20 cellular contexts compared by ENCODE assay signal in the genomic region with DNA sequence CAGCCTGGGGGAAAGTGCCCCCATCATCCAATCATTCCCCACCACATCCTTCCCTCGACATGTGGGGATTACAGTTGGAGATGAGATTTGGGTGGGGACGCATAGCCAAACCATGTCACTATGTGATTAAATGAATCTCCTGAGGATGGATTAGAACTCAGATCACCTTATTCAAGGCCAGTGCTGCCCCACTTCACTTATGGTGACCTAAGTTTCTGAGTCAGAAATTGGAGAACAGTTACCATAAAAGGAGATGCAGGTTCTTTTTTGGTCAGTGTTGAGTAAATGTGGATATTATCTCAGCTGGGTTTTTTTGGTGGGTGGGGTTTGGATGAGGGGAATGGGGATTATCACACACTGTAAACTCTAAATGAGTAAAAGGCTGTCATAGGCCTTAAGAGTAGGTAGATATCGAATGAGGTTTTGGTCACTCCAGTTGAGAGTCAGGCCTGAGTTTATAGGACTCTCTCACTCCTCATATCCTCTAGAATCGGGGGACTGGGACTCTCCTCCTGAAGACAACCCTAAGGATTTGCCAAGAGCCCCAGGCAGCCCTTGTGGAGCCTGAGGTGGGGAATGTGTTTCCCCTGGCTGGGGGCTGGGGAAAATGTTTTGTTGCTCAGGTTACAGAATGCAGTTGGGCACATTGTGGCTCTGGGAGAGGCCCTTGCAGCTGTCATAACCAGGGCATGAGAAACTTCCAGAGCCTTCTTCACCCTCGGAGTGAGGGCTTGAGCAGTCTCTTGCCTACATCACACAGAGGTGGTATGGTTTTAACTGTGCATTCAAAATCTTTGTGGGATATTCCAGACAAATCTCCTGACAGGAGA.
DNase-seq lines count a peak whose midpoint lies in the region; ATAC-seq and TF ChIP-seq lines count a peak whose summit lies in the region.
"Had no signal": no experiment of that assay in that cellular context is flagged by ENCODE, and none has a peak within 500 bp of the region (broad histone marks: within the 10 kb centered on the region; RNA-seq: fewer than 3 reads in every experiment).

No MANE protein-coding gene starts in this region.

- H3K4me3 ChIP-seq in smooth muscle cell = no peak overlapping the region
- H3K4me3 ChIP-seq in SJCRH30 = no peak overlapping the region
- H3K4me3 ChIP-seq: GM12878, SJSA1 had no signal

- no peaks in the 10 kb centered on the region for H3K79me2 ChIP-seq in smooth muscle cell (ENCODE audit: low read depth)

- H3K36me3 ChIP-seq in smooth muscle cell (ENCODE audit: low read depth) (no peaks in the 10 kb centered on the region), SJCRH30 (no peaks in the 10 kb centered on the region)
- H3K36me3 ChIP-seq: SJSA1 had no signal

- no peak overlapping the region for H3K4me2 ChIP-seq in smooth muscle cell

- no peaks in the 10 kb centered on the region for H4K20me1 ChIP-seq in smooth muscle cell (ENCODE audit: low read depth)

- H3F3A ChIP-seq in smooth muscle cell (ENCODE audit: low read depth) = peaks cover 17% of the 10 kb centered on the region

- DNase-seq in left ventricle myocardium superior = no peak
- no peak for DNase-seq in Right ventricle myocardium inferior (ENCODE audit: missing footprints)
- peak; percentile 11 for DNase-seq in OCI-M1 (lab: John Stamatoyannopoulos, UW)
- peak; percentile 91 for DNase-seq in myocyte (ENCODE audit: low read depth)
- no peak for DNase-seq in smooth muscle cell (lab: John Stamatoyannopoulos, UW; ENCODE audit: unreplicated experiment)
- DNase-seq in SJCRH30 = no peak
- DNase-seq in DMS53 treated with DMSO at 0.1 percent for 48 hours (lab: John Stamatoyannopoulos, UW; ENCODE audit: unreplicated experiment) = no peak
- no peak for DNase-seq in NCI-H2227 treated with DMSO at 0.1 percent for 48 hours (lab: John Stamatoyannopoulos, UW)
- DNase-seq: H9, HFFc6, NCI-H1092 treated with DMSO at 0.1 percent for 48 hours, NCI-H1436 treated with DMSO at 0.1 percent for 48 hours, NCI-H2029, NCI-H226, NCI-H510A treated with DMSO at 0.1 percent for 48 hours, NCI-H748 treated with DMSO at 0.1 percent for 48 hours had no signal

- no peaks in the 10 kb centered on the region for H3K9me3 ChIP-seq in smooth muscle cell (replicated peaks; ENCODE audit: low read depth)
- no peaks in the 10 kb centered on the region for H3K9me3 ChIP-seq in SJCRH30 (replicated peaks)
- H3K9me3 ChIP-seq: SJSA1 had no signal

- peaks cover 4% of the 10 kb centered on the region for H3K4me1 ChIP-seq in smooth muscle cell (ENCODE audit: low read depth)
- no peaks in the 10 kb centered on the region for H3K4me1 ChIP-seq in SJCRH30

- intact Hi-C loops in left ventricle myocardium superior (cut with micrococcal nuclease) (no loop called here), Right ventricle myocardium inferior (cut with DNase I) (no loop called here)

- ATAC-seq in left ventricle myocardium superior (peak; percentile 23), Right ventricle myocardium inferior (no peak)
- ATAC-seq: GM12878, Panc1 had no signal

- no peaks in the 10 kb centered on the region for H3K27me3 ChIP-seq in smooth muscle cell (ENCODE audit: low read depth)
- H3K27me3 ChIP-seq in SJCRH30 = no peaks in the 10 kb centered on the region
- H3K27me3 ChIP-seq: SJSA1 had no signal

- TF ChIP-seq CTCF in smooth muscle cell (IDR thresholded peaks at IDR 0.05; ENCODE audit: borderline replicate concordance, insufficient read depth, poor library complexity, severe bottlenecking) = no peak

- peak overlapping the region; percentile 43 for H2AFZ ChIP-seq in smooth muscle cell (ENCODE audit: low read depth)

- H3K27ac ChIP-seq in smooth muscle cell (ENCODE audit: low read depth) (peak overlapping the region; percentile 1), SJCRH30 (no peak overlapping the region)
- H3K27ac ChIP-seq: HL-60, SJSA1 had no signal

- 91% methylated on average over 5 of the region's 5 CpGs for WGBS in smooth muscle cell (ENCODE audit: low lambda C conversion rate)

- H3K9ac ChIP-seq in smooth muscle cell (ENCODE audit: low read depth) = no peak overlapping the region

Comparison
In these comparisons a context has a peak if more than half of its experiments do, and no peak if none do; other contexts are left out.
1. DNase-seq: peak in OCI-M1 (single experiment) and myocyte (single experiment); none in left ventricle myocardium superior (single experiment), Right ventricle myocardium inferior (single experiment), smooth muscle cell (single experiment), SJCRH30 (0 of 2), DMS53 treated with DMSO at 0.1 percent for 48 hours (single experiment) and NCI-H2227 treated with DMSO at 0.1 percent for 48 hours (single experiment).